In the genomic region with DNA sequence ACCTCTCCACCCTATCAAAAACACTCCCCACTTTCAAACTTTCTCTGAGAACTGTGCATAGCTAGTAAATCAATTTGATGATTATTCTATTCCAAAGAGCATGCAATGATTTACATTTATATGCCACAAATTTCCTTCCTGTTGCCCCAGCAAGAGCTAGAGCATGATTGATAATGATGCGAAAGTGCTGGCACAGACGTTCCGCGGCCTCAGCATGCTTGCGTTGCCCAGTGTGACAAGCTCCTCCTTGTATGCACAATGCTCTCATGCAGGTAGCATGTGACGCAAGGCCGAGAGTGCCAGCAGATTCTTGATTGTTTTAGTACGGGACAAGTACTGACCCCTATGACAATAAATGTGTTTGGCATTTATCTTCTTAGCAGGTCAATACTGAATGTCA, we compare ENCODE assay signal across 17 cellular contexts.
A peak's percentile ranks its signal among the peaks of the same experiment; 100 is the strongest.
DNase-seq lines count a peak whose midpoint lies in the region; ATAC-seq and TF ChIP-seq lines count a peak whose summit lies in the region.
"Had no signal": no experiment of that assay in that cellular context is flagged by ENCODE, and none has a peak within 500 bp of the region (broad histone marks: within the 10 kb centered on the region; RNA-seq: fewer than 3 reads in every experiment).

No MANE protein-coding gene starts in this region.

- no peaks in the 10 kb centered on the region for H3K36me3 ChIP-seq in thyroid gland
- H3K36me3 ChIP-seq: neutrophil had no signal

- intact Hi-C loops in left colon (cut with DNase I, micrococcal nuclease) (no loop called here), thyroid gland (cut with DNase I) (no loop called here)

- WGBS in thyroid gland, 2 donors = 39 to 45% methylated on average over 7 to 8 of the region's 8 CpGs

- no peak overlapping the region for H3K27ac ChIP-seq in thyroid gland
- H3K27ac ChIP-seq: neutrophil had no signal

- no peaks in the 10 kb centered on the region for H3K4me1 ChIP-seq in thyroid gland

- no peak for TF ChIP-seq CTCF in thyroid gland (IDR thresholded peaks at IDR 0.05)

- ATAC-seq in left colon (peak; percentile 73), HG03457 (IDR thresholded peaks at IDR 0.05; ENCODE audit: unreplicated experiment) (no peak), HG02840 (IDR thresholded peaks at IDR 0.05; ENCODE audit: low FRiP score, unreplicated experiment) (no peak)
- ATAC-seq: K562, PC-3, T-helper 17 cell had no signal

- no peak overlapping the region for H3K4me3 ChIP-seq in thyroid gland (replicated peaks in 1 of 3)
- H3K4me3 ChIP-seq: K562 had no signal

- TF ChIP-seq POLR2A in thyroid gland (IDR thresholded peaks at IDR 0.05) = no peak

- DNase-seq in NCI-H510A (lab: John Stamatoyannopoulos, UW) (peak; percentile 4), NCI-H510A treated with DMSO at 0.1 percent for 48 hours (lab: John Stamatoyannopoulos, UW) (no peak), left colon (peak; percentile 25 to 28), thyroid gland (peak; percentile 53 to 74), NCI-H1694 (lab: John Stamatoyannopoulos, UW) (no peak)
- DNase-seq: ACHN; activated CD4-positive, alpha-beta T cell treated with anti-CD3 and anti-CD28 coated beads, Interleukin-2, amount 10 ng/mL, durations not matched to agents 7 days and 5 days; activated T-cell treated with anti-CD3 and anti-CD28 coated beads, Interleukin-2, amount 50 U/mL, for 24 hours; NCI-H1694 treated with DMSO at 0.1 percent for 48 hours; PC-3; small intestine; T-helper 17 cell had no signal

- H3K27me3 ChIP-seq in thyroid gland = no peaks in the 10 kb centered on the region

- no peaks in the 10 kb centered on the region for H3K9me3 ChIP-seq in thyroid gland
- H3K9me3 ChIP-seq: neutrophil had no signal

TF ChIP-seq in PFSK-1, 5 proteins besides CTCF, POLR2A, EP300 and RAD21:
- TF ChIP-seq, protein P1, sequence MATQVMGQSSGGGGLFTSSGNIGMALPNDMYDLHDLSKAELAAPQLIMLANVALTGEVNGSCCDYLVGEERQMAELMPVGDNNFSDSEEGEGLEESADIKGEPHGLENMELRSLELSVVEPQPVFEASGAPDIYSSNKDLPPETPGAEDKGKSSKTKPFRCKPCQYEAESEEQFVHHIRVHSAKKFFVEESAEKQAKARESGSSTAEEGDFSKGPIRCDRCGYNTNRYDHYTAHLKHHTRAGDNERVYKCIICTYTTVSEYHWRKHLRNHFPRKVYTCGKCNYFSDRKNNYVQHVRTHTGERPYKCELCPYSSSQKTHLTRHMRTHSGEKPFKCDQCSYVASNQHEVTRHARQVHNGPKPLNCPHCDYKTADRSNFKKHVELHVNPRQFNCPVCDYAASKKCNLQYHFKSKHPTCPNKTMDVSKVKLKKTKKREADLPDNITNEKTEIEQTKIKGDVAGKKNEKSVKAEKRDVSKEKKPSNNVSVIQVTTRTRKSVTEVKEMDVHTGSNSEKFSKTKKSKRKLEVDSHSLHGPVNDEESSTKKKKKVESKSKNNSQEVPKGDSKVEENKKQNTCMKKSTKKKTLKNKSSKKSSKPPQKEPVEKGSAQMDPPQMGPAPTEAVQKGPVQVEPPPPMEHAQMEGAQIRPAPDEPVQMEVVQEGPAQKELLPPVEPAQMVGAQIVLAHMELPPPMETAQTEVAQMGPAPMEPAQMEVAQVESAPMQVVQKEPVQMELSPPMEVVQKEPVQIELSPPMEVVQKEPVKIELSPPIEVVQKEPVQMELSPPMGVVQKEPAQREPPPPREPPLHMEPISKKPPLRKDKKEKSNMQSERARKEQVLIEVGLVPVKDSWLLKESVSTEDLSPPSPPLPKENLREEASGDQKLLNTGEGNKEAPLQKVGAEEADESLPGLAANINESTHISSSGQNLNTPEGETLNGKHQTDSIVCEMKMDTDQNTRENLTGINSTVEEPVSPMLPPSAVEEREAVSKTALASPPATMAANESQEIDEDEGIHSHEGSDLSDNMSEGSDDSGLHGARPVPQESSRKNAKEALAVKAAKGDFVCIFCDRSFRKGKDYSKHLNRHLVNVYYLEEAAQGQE (IDR thresholded peaks at IDR 0.05; ENCODE audit: insufficient read depth in 1 of 2, low read depth in 2 of 2, low read length in 2 of 2) = no peak
- peak; percentile 69 for TF ChIP-seq FOXP2 (optimal IDR thresholded peaks at IDR 0.05; ENCODE audit: borderline replicate concordance, extremely low read depth, extremely low read length, insufficient read depth)

Comparison
In these comparisons a context has a peak if more than half of its experiments do, and no peak if none do; other contexts are left out.
1. DNase-seq: peak in NCI-H510A (single experiment), left colon (2 of 2) and thyroid gland (2 of 2); none in NCI-H510A treated with DMSO at 0.1 percent for 48 hours (single experiment) and NCI-H1694 (single experiment).